ENCODE assay signal across 1 cellular context in genomic region chr5:139138790-139139189, GRCh38.
TF ChIP-seq lines count a peak whose summit lies in the region.

No MANE protein-coding gene starts in this region.

TF ChIP-seq in SK-N-SH, 30 proteins besides CTCF, POLR2A, EP300 and RAD21 (continued from another document):
- TF ChIP-seq, protein P1, sequence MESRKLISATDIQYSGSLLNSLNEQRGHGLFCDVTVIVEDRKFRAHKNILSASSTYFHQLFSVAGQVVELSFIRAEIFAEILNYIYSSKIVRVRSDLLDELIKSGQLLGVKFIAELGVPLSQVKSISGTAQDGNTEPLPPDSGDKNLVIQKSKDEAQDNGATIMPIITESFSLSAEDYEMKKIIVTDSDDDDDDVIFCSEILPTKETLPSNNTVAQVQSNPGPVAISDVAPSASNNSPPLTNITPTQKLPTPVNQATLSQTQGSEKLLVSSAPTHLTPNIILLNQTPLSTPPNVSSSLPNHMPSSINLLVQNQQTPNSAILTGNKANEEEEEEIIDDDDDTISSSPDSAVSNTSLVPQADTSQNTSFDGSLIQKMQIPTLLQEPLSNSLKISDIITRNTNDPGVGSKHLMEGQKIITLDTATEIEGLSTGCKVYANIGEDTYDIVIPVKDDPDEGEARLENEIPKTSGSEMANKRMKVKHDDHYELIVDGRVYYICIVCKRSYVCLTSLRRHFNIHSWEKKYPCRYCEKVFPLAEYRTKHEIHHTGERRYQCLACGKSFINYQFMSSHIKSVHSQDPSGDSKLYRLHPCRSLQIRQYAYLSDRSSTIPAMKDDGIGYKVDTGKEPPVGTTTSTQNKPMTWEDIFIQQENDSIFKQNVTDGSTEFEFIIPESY (IDR thresholded peaks at IDR 0.05; ENCODE audit: borderline replicate concordance, low read depth) = no peak
- TF ChIP-seq POLR2AphosphoS5 (IDR thresholded peaks at IDR 0.05; ENCODE audit: low read depth, low read length) (no peak), GABPA (IDR thresholded peaks at IDR 0.05; ENCODE audit: low read depth) (no peak), NRF1 (IDR thresholded peaks at IDR 0.05; ENCODE audit: low read depth, low read length) (no peak), TAF1 (IDR thresholded peaks at IDR 0.05; ENCODE audit: borderline replicate concordance, low read depth, low read length) (no peak), GATA2 (CRISPR knock-in tag; IDR thresholded peaks at IDR 0.05) (no peak), TEAD4 (IDR thresholded peaks at IDR 0.05; ENCODE audit: borderline replicate concordance, insufficient read depth) (no peak), FOXM1 (IDR thresholded peaks at IDR 0.05; ENCODE audit: low read depth) (no peak), PBX3 (IDR thresholded peaks at IDR 0.05) (peak; percentile 81), TCF12 (IDR thresholded peaks at IDR 0.05) (peak; percentile 42; the same call in 1 of the 2 replicates), MXI1 (IDR thresholded peaks at IDR 0.05; ENCODE audit: low read depth, low read length) (no peak), RFX5 (IDR thresholded peaks at IDR 0.05; ENCODE audit: low read length) (no peak), REST (IDR thresholded peaks at IDR 0.05; ENCODE audit: low read depth, low read length) (no peak)
- TF ChIP-seq, protein P2, sequence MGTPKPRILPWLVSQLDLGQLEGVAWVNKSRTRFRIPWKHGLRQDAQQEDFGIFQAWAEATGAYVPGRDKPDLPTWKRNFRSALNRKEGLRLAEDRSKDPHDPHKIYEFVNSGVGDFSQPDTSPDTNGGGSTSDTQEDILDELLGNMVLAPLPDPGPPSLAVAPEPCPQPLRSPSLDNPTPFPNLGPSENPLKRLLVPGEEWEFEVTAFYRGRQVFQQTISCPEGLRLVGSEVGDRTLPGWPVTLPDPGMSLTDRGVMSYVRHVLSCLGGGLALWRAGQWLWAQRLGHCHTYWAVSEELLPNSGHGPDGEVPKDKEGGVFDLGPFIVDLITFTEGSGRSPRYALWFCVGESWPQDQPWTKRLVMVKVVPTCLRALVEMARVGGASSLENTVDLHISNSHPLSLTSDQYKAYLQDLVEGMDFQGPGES (IDR thresholded peaks at IDR 0.05; ENCODE audit: low read depth, low read length) = no peak
